Comparison of ENCODE assay signal across 28 cellular contexts in the genomic region with DNA sequence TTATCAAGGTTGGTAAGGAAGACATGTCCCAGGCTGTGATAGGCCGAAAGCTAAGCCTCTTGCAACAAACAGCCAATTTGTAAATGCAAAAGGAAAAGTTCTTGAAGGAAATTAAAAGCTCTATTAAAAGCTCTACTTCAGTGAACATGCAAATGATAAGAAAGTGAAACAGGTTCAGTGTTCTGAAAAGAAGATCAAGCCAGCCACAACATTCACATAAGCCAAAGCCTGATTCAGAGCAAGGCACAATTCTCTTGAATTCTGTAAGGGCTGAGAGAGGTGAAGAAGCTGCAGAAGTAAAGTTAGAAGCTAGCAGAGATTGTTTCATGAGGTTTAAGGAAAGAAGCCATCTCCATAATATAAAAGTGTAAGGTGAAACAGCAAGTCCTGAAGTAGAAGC.
"Had no signal": no experiment of that assay in that cellular context is flagged by ENCODE, and none has a peak within 500 bp of the region (broad histone marks: within the 10 kb centered on the region; RNA-seq: fewer than 3 reads in every experiment).

No MANE protein-coding gene starts in this region.

- H3K4me3 ChIP-seq: ascending aorta, esophagus muscularis mucosa, gastrocnemius medialis, heart right ventricle had no signal

- H3K27me3 ChIP-seq: ascending aorta, esophagus muscularis mucosa, foreskin keratinocyte, gastrocnemius medialis, heart right ventricle had no signal

- H3K9me3 ChIP-seq: ascending aorta, esophagus muscularis mucosa, gastrocnemius medialis had no signal

- DNase-seq: activated CD4-positive, alpha-beta memory T cell treated with anti-CD3 and anti-CD28 coated beads, Interleukin-2, amount 10 ng/mL, durations not matched to agents 7 days and 5 days; activated CD4-positive, alpha-beta T cell treated with anti-CD3 and anti-CD28 coated beads for 1 hour; activated CD4-positive, alpha-beta T cell treated with anti-CD3 and anti-CD28 coated beads for 4 hours; activated CD4-positive, alpha-beta T cell treated with anti-CD3 and anti-CD28 coated beads, Interleukin-2, amount 10 ng/mL, durations not matched to agents 7 days and 5 days; activated CD4-positive, alpha-beta T cell treated with anti-CD3 and anti-CD28 coated beads, Interleukin-2, amount 50 U/mL, for 4 hours; activated CD8-positive, alpha-beta memory T cell treated with anti-CD3 and anti-CD28 coated beads, Interleukin-2, amount 50 U/mL, for 48 hours; activated gamma-delta T cell; activated naive CD4-positive, alpha-beta T cell; activated naive CD4-positive, alpha-beta T cell treated with anti-CD3 and anti-CD28 coated beads, Interleukin-2, amount 10 ng/mL, durations not matched to agents 7 days and 5 days; activated naive CD8-positive, alpha-beta T cell treated with anti-CD3 and anti-CD28 coated beads, Interleukin-2, amount 10 ng/mL, durations not matched to agents 7 days and 5 days; activated T-cell treated with anti-CD3 and anti-CD28 coated beads for 4 hours; activated T-cell treated with anti-CD3 and anti-CD28 coated beads, Interleukin-2, amount 50 U/mL, for 24 hours; activated T-cell treated with anti-CD3 and anti-CD28 coated beads, Interleukin-2, amount 50 U/mL, for 72 hours; caudate nucleus; cortex of kidney; dermis blood vessel endothelial cell; effector CD4-positive, alpha-beta T cell; effector memory CD8-positive, alpha-beta T cell; erythroblast; foreskin keratinocyte; gastrocnemius medialis; heart right ventricle; T-helper 2 cell had no signal

- H3K36me3 ChIP-seq: ascending aorta, esophagus muscularis mucosa, gastrocnemius medialis, heart right ventricle had no signal

- H3K27ac ChIP-seq: ascending aorta, esophagus muscularis mucosa, foreskin keratinocyte, gastrocnemius medialis, heart right ventricle, VCaP had no signal

- H3K4me1 ChIP-seq: ascending aorta, esophagus muscularis mucosa, foreskin keratinocyte, gastrocnemius medialis, heart right ventricle had no signal

- ATAC-seq: activated naive CD4-positive, alpha-beta T cell treated with anti-CD3 and anti-CD28 coated beads, Interleukin-2, amount 50 U/mL, for 72 hours; activated T-cell treated with anti-CD3 and anti-CD28 coated beads, Interleukin-2, amount 50 U/mL, for 72 hours; effector memory CD8-positive, alpha-beta T cell; foreskin keratinocyte; gastrocnemius medialis; heart right ventricle; WTC11 had no signal
